Comparison of ENCODE assay signal across 21 cellular contexts in genomic region chr16:66036162-66036561, GRCh38.
A peak's percentile ranks its signal among the peaks of the same experiment; 100 is the strongest.
DNase-seq lines count a peak whose midpoint lies in the region; ATAC-seq and TF ChIP-seq lines count a peak whose summit lies in the region.
"Had no signal": no experiment of that assay in that cellular context is flagged by ENCODE, and none has a peak within 500 bp of the region (broad histone marks: within the 10 kb centered on the region; RNA-seq: fewer than 3 reads in every experiment).

No MANE protein-coding gene starts in this region.

- ATAC-seq in heart left ventricle (peak; percentile 76 to 93 (median 85)), gastrocnemius medialis (peak; percentile 77 to 83), GM21786 (IDR thresholded peaks at IDR 0.05; ENCODE audit: unreplicated experiment) (no peak)
- ATAC-seq in activated naive CD4-positive, alpha-beta T cell treated with anti-CD3 and anti-CD28 coated beads, Interleukin-2, amount 50 U/mL, for 72 hours = no peak

- no peaks in the 10 kb centered on the region for H3K36me3 Mint-ChIP-seq in activated naive CD4-positive, alpha-beta T cell treated with anti-CD3 and anti-CD28 coated beads, Interleukin-2, amount 50 U/mL, for 72 hours
- H3K36me3 Mint-ChIP-seq: type B pancreatic cell had no signal

- DNase-seq in EL = peak; percentile 15
- peak; percentile 30 for DNase-seq in NCI-H460 (ENCODE audit: extremely low read depth, low read depth)
- peak in 4 of 5 donors; percentile 28 to 47 (median 36) for DNase-seq in heart left ventricle
- peak; percentile 61 to 72 for DNase-seq in gastrocnemius medialis
- no peak for DNase-seq in GM13977 (ENCODE audit: low spot score)
- DNase-seq in activated naive CD4-positive, alpha-beta T cell treated with anti-CD3 and anti-CD28 coated beads, Interleukin-2, amount 50 U/mL, for 72 hours (ENCODE audit: low spot score in 2 of 2) = no peak
- DNase-seq in ureter (ENCODE audit: low spot score) = no peak
- DNase-seq: activated CD4-positive, alpha-beta T cell treated with anti-CD3 and anti-CD28 coated beads for 48 hours; activated CD8-positive, alpha-beta memory T cell treated with anti-CD3 and anti-CD28 coated beads, Interleukin-2, amount 50 U/mL, for 4 hours; COR-L47; erythroblast; glutamatergic neuron; GOT3; NCI-H1436 treated with DMSO at 0.1 percent for 48 hours; nucleus accumbens; sigmoid colon; stimulated activated CD4-positive, alpha-beta T cell treated with anti-CD3 and anti-CD28 coated beads, Interleukin-1b, Interleukin-23, amount 100 ng/mL, for 48 hours had no signal

- H3K4me1 ChIP-seq in heart left ventricle = peaks cover 0 to 24% (median 18%) of the 10 kb centered on the region in 12 donors
- H3K4me1 ChIP-seq in gastrocnemius medialis = peaks cover 16 to 27% of the 10 kb centered on the region in 2 donors
- H3K4me1 ChIP-seq: adrenal gland had no signal

- H3K27ac ChIP-seq in heart left ventricle (peak overlapping the region in 8 of 12 donors; percentile 1 to 60 (median 32)), gastrocnemius medialis (peak overlapping the region; percentile 66 to 81 (median 69))
- H3K27ac ChIP-seq: adrenal gland had no signal

- H3K27ac Mint-ChIP-seq in activated naive CD4-positive, alpha-beta T cell treated with anti-CD3 and anti-CD28 coated beads, Interleukin-2, amount 50 U/mL, for 72 hours = no peak overlapping the region
- H3K27ac Mint-ChIP-seq: stimulated activated naive CD8-positive, alpha-beta T cell treated with anti-CD3 and anti-CD28 coated beads, Interleukin-15, Interleukin-2, amounts not matched to agents 100 ng/mL and 50 ng/mL, for 24 hours; type B pancreatic cell had no signal

- 28 to 33% (median 30%) methylated on average over 7 of the region's 7 CpGs for WGBS in heart left ventricle, 4 donors

- H3K9me3 ChIP-seq in heart left ventricle (no peaks in the 10 kb centered on the region), gastrocnemius medialis (no peaks in the 10 kb centered on the region)
- H3K9me3 ChIP-seq: adrenal gland, sigmoid colon had no signal

- no peaks in the 10 kb centered on the region for H3K27me3 ChIP-seq in heart left ventricle
- H3K27me3 ChIP-seq in gastrocnemius medialis = no peaks in the 10 kb centered on the region
- H3K27me3 ChIP-seq: adrenal gland, sigmoid colon had no signal

- intact Hi-C loops in heart left ventricle (cut with DNase I) (loop anchor here in 1 of 10 donors (10.0 kb wide), 1 partner anchor 59 kb away; no protein-coding TSS in a partner anchor), gastrocnemius medialis (cut with DNase I; ENCODE audit: low total_unique reads) (loop anchor here (1.0 to 10.0 kb wide), 2 partner anchors 34 to 961 kb away; no protein-coding TSS in a partner anchor)

- no peaks in the 10 kb centered on the region for H3K9me3 Mint-ChIP-seq in activated naive CD4-positive, alpha-beta T cell treated with anti-CD3 and anti-CD28 coated beads, Interleukin-2, amount 50 U/mL, for 72 hours

- no peak for TF ChIP-seq CTCF in heart left ventricle (IDR thresholded peaks at IDR 0.05)
- TF ChIP-seq CTCF in gastrocnemius medialis (IDR thresholded peaks at IDR 0.05 in 4 of 5, conservative IDR thresholded peaks at IDR 0.05 in 1 of 5) = no peak
- TF ChIP-seq CTCF in GM13977 (IDR thresholded peaks at IDR 0.05; ENCODE audit: extremely low read depth, insufficient read depth, missing control alignments) = no peak

- no peak overlapping the region for H3K4me3 ChIP-seq in heart left ventricle
- no peak overlapping the region for H3K4me3 ChIP-seq in gastrocnemius medialis
- H3K4me3 ChIP-seq: adrenal gland, sigmoid colon had no signal

- no peaks in the 10 kb centered on the region for H3K36me3 ChIP-seq in heart left ventricle
- H3K36me3 ChIP-seq in gastrocnemius medialis = no peaks in the 10 kb centered on the region
- H3K36me3 ChIP-seq: adrenal gland, sigmoid colon had no signal

- in situ Hi-C loops in gastrocnemius medialis (cut with MboI; ENCODE audit: low sequenced_read_pairs in 4 of 4) = loop anchor here in 1 of 4 donors (25.0 kb wide), 1 partner anchor 949 kb away; no protein-coding TSS in a partner anchor
- in situ Hi-C loops in GM13977 (cut with MboI; ENCODE audit: low pct_unique_long_range_greater_than_20kb, low sequenced_read_pairs, unreplicated experiment) = no loop called here

- TF ChIP-seq POLR2A in heart left ventricle (IDR thresholded peaks at IDR 0.05) (no peak), gastrocnemius medialis (IDR thresholded peaks at IDR 0.05) (no peak)

Comparison
In these comparisons a context has a peak if more than half of its experiments do, and no peak if none do; other contexts are left out.
1. DNase-seq: peak in EL (single experiment), NCI-H460 (single experiment), heart left ventricle (4 of 5) and gastrocnemius medialis (2 of 2); none in GM13977 (single experiment), activated naive CD4-positive, alpha-beta T cell treated with anti-CD3 and anti-CD28 coated beads, Interleukin-2, amount 50 U/mL, for 72 hours (0 of 2) and ureter (single experiment).
2. ATAC-seq: peak in heart left ventricle (4 of 4) and gastrocnemius medialis (2 of 2); none in GM21786 (single experiment) and activated naive CD4-positive, alpha-beta T cell treated with anti-CD3 and anti-CD28 coated beads, Interleukin-2, amount 50 U/mL, for 72 hours (0 of 2).